Comparison of ENCODE assay signal across 8 cellular contexts in genomic region chr11:34585870-34586654, GRCh38. TPM values are rescaled to one million over a fixed set of nuclear protein-coding genes. Genes with fewer than 3 reads are reported as not detected.
A peak's percentile ranks its signal among the peaks of the same experiment; 100 is the strongest.
DNase-seq lines count a peak whose midpoint lies in the region; ATAC-seq, FAIRE-seq and TF ChIP-seq lines count a peak whose summit lies in the region.

No MANE protein-coding gene starts in this region.

- TF ChIP-seq POLR2A in tibial nerve (IDR thresholded peaks at IDR 0.05) = no peak

- TF ChIP-seq EP300 in tibial nerve (IDR thresholded peaks at IDR 0.05) = no peak

- TF ChIP-seq CTCF in cardiac fibroblast (IDR thresholded peaks at IDR 0.05; ENCODE audit: low read depth, low read length) (peak; percentile 51), kidney (IDR thresholded peaks at IDR 0.05; ENCODE audit: borderline replicate concordance, extremely low read depth, insufficient read depth) (peak; percentile 56), tibial nerve (IDR thresholded peaks at IDR 0.05) (peak; percentile 47 to 81 (median 66))

- intact Hi-C loops in kidney (cut with DNase I) = loop anchor here (10.0 kb wide), 1 partner anchor 299 kb away; no protein-coding TSS in a partner anchor

- peak; percentile 68 for ATAC-seq in HG03060 (IDR thresholded peaks at IDR 0.05; ENCODE audit: low read depth, unreplicated experiment)

- peaks cover 0 to 7% of the 10 kb centered on the region in 2 donors for H3K27me3 ChIP-seq in tibial nerve

- H3K27ac ChIP-seq in kidney (ENCODE audit: low read depth in 2 of 2, low read length in 2 of 2) = no peak overlapping the region
- no peak overlapping the region for H3K27ac ChIP-seq in tibial nerve

- no peak overlapping the region for H3K9ac ChIP-seq in kidney (ENCODE audit: low read length in 2 of 2)

- H3K36me3 ChIP-seq in kidney (ENCODE audit: control insufficient read depth in 1 of 2, insufficient read depth in 2 of 2, low read length in 2 of 2) = no peaks in the 10 kb centered on the region
- H3K36me3 ChIP-seq in tibial nerve = no peaks in the 10 kb centered on the region

- 1 to 9% methylated on average over 7 of the region's 7 CpGs for WGBS in tibial nerve, 2 donors

- H3K4me1 ChIP-seq in kidney (ENCODE audit: control insufficient read depth in 1 of 2, insufficient read depth in 1 of 2, low read depth in 1 of 2, low read length in 2 of 2) (no peaks in the 10 kb centered on the region), tibial nerve (peaks cover 0 to 9% (median 3%) of the 10 kb centered on the region in 4 donors)

- FAIRE-seq in GM18507 (lab: Jason Lieb, UNC) (peak; percentile 64), kidney (lab: Jason Lieb, UNC) (peak; percentile 60)

- no peaks in the 10 kb centered on the region for H3K9me3 ChIP-seq in kidney (ENCODE audit: control insufficient read depth in 1 of 2, low read length in 2 of 2)
- no peaks in the 10 kb centered on the region for H3K9me3 ChIP-seq in tibial nerve

- peak; percentile 61 to 67 for DNase-seq in AML-193 (lab: John Stamatoyannopoulos, UW)
- DNase-seq in GM18507 (ENCODE audit: extremely low spot score, insufficient read length, low read depth) = peak; percentile 39
- DNase-seq in NCI-H526 treated with DMSO at 0.1 percent for 48 hours (lab: John Stamatoyannopoulos, UW) = peak; percentile 62
- peak; percentile 79 to 81 for DNase-seq in cardiac fibroblast (ENCODE audit: low read depth in 2 of 2)
- DNase-seq in kidney = no peak
- DNase-seq in tibial nerve (ENCODE audit: low spot score in 2 of 2) = no peak
- DNase-seq in ecto neural progenitor cell (ENCODE audit: low spot score) = no peak

- H3K4me3 ChIP-seq in cardiac fibroblast (replicated peaks in 1 of 2; ENCODE audit: low read depth in 2 of 2, low read length in 2 of 2) (no peak overlapping the region), kidney (ENCODE audit: low read length in 2 of 2) (no peak overlapping the region), tibial nerve (peak overlapping the region in 1 of 4 donors; percentile 10)

RNA-seq across cellular contexts. Expression of gene EHF, which starts 34.8 kb away (rescaled TPM):
- total RNA-seq in kidney (65.5 TPM), tibial nerve (under 1 TPM in 1 of 4 donors, not detected in 3; 0.22 TPM)
- 4.7 TPM for polyA plus RNA-seq in kidney (ENCODE audit: insufficient read depth, low read depth, low replicate concordance)

Comparison
In these comparisons a context has a peak if more than half of its experiments do, and no peak if none do; other contexts are left out.
1. DNase-seq: peak in AML-193 (2 of 2), GM18507 (single experiment), NCI-H526 treated with DMSO at 0.1 percent for 48 hours (single experiment) and cardiac fibroblast (2 of 2); none in kidney (single experiment), tibial nerve (0 of 2) and ecto neural progenitor cell (single experiment).
2. RNA of gene EHF, which starts 34.8 kb away (total RNA-seq): 65.5 TPM in kidney (single experiment); 0.22 TPM in tibial nerve; every median in the first group is over 10 times any median in the second.
3. Peak in every context shown above with its lines, with median percentiles within 50 percentile points of each other: CTCF ChIP-seq.